ENCODE assay signal across 12 cellular contexts in the genomic region with DNA sequence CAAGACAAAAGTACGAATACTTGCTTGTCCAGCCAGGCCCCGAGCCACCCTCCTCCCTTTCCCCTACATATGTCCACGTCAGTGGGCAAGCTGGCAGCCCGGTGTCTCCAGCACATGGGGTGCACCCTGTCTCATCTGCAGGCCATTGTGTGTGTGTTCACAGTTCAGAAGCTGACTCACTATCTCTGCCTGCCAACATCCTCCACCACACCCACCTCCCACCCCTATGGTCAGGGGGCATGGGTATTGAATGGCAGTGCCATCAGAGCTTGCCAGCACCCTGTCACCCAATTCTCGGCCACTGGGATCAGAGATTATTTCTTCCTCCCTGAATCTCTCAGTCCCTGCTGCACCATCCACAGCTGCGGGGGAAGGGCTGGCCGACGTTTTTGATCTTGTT.
A peak's percentile ranks its signal among the peaks of the same experiment; 100 is the strongest.
DNase-seq lines count a peak whose midpoint lies in the region; ATAC-seq and TF ChIP-seq lines count a peak whose summit lies in the region.
"Had no signal": no experiment of that assay in that cellular context is flagged by ENCODE, and none has a peak within 500 bp of the region (broad histone marks: within the 10 kb centered on the region; RNA-seq: fewer than 3 reads in every experiment).

No MANE protein-coding gene starts in this region.

- no peaks in the 10 kb centered on the region for H3K27me3 ChIP-seq in left ventricle myocardium inferior (ENCODE audit: low read depth)
- H3K27me3 ChIP-seq in subcutaneous abdominal adipose tissue (ENCODE audit: control insufficient read depth in 5 of 5, insufficient read depth in 4 of 5, low read length in 5 of 5): no peaks in the 10 kb centered on the region
- no peaks in the 10 kb centered on the region for H3K27me3 ChIP-seq in spleen (replicated peaks in 1 of 7)
- H3K27me3 ChIP-seq: neural progenitor cell, uterus had no signal

- TF ChIP-seq POLR2A in spleen (IDR thresholded peaks at IDR 0.05): no peak

- WGBS in spleen, 5 donors: 91 to 95% (median 93%) methylated on average over 8 of the region's 8 CpGs

- peak; percentile 5 for ATAC-seq in Right ventricle myocardium inferior

- H3K9me3 ChIP-seq in left ventricle myocardium inferior (replicated peaks) (peaks cover 7% of the 10 kb centered on the region), subcutaneous abdominal adipose tissue (ENCODE audit: control insufficient read depth in 5 of 5, low read length in 5 of 5) (peaks cover 0 to 3% (median 0%) of the 10 kb centered on the region in 5 donors), spleen (peaks cover 0 to 5% (median 0%) of the 10 kb centered on the region in 8 donors)
- H3K9me3 ChIP-seq: uterus had no signal

- H3K4me3 ChIP-seq in left ventricle myocardium inferior: no peak overlapping the region
- no peak overlapping the region for H3K4me3 ChIP-seq in subcutaneous abdominal adipose tissue (ENCODE audit: low read depth in 1 of 5, low read length in 5 of 5)
- no peak overlapping the region for H3K4me3 ChIP-seq in spleen
- H3K4me3 ChIP-seq: neural progenitor cell, uterus had no signal

- H3K4me1 ChIP-seq in left ventricle myocardium inferior (no peaks in the 10 kb centered on the region), subcutaneous abdominal adipose tissue (ENCODE audit: control insufficient read depth in 5 of 5, insufficient read depth in 5 of 5, low read length in 5 of 5) (peaks cover 0 to 33% (median 31%) of the 10 kb centered on the region in 5 donors), spleen (no peaks in the 10 kb centered on the region)
- H3K4me1 ChIP-seq: uterus had no signal

- TF ChIP-seq CTCF in left ventricle myocardium inferior (IDR thresholded peaks at IDR 0.05; ENCODE audit: borderline replicate concordance) (no peak), spleen (IDR thresholded peaks at IDR 0.05 in 8 of 11, conservative IDR thresholded peaks at IDR 0.05 in 3 of 11) (no peak)

- DNase-seq in Right ventricle myocardium inferior (ENCODE audit: missing footprints) (peak; percentile 77), left ventricle myocardium inferior (no peak), anterior cingulate cortex (lab: John Stamatoyannopoulos, UW) (peak in 31 of 58 donors; percentile 12 to 88 (median 45)), head of caudate nucleus (peak in 36 of 42 donors; percentile 6 to 85 (median 46)), spleen (no peak), dedifferentiated amniotic fluid mesenchymal stem cell (ENCODE audit: extremely low spot score) (no peak)
- no peak for DNase-seq in activated CD4-positive, alpha-beta T cell treated with anti-CD3 and anti-CD28 coated beads for 1 hour
- DNase-seq: activated CD8-positive, alpha-beta memory T cell treated with anti-CD3 and anti-CD28 coated beads, Interleukin-2, amount 50 U/mL, for 48 hours; T-helper 1 cell; uterus had no signal

- H3K36me3 ChIP-seq in left ventricle myocardium inferior (no peaks in the 10 kb centered on the region), subcutaneous abdominal adipose tissue (ENCODE audit: control insufficient read depth in 5 of 5, insufficient read depth in 5 of 5, low read length in 5 of 5) (peaks cover 0 to 3% (median 0%) of the 10 kb centered on the region in 5 donors), spleen (no peaks in the 10 kb centered on the region)
- H3K36me3 ChIP-seq: neural progenitor cell, uterus had no signal

- no peak overlapping the region for H3K9ac ChIP-seq in subcutaneous abdominal adipose tissue (ENCODE audit: low read length in 5 of 5)
- H3K9ac ChIP-seq: neural progenitor cell had no signal

- intact Hi-C loops in Right ventricle myocardium inferior (cut with DNase I): no loop called here
- intact Hi-C loops in left ventricle myocardium inferior (cut with micrococcal nuclease): no loop called here
- intact Hi-C loops in head of caudate nucleus (cut with DNase I): no loop called here
- intact Hi-C loops in spleen (cut with DNase I; ENCODE audit: low total_unique reads): no loop called here

- H3K27ac ChIP-seq in left ventricle myocardium inferior (replicated peaks) (no peak overlapping the region), subcutaneous abdominal adipose tissue (ENCODE audit: low read depth, low read length) (peak overlapping the region; percentile 86), spleen (no peak overlapping the region)
- H3K27ac ChIP-seq: neural progenitor cell, uterus had no signal

Comparison
In these comparisons a context has a peak if more than half of its experiments do, and no peak if none do; other contexts are left out.
1. DNase-seq: peak in Right ventricle myocardium inferior (single experiment), anterior cingulate cortex (31 of 58) and head of caudate nucleus (36 of 42); none in left ventricle myocardium inferior (single experiment), activated CD4-positive, alpha-beta T cell treated with anti-CD3 and anti-CD28 coated beads for 1 hour (single experiment), spleen (single experiment) and dedifferentiated amniotic fluid mesenchymal stem cell (single experiment).